ENCODE assay signal across 14 cellular contexts in genomic region chr19:54573330-54573872, GRCh38. TPM values are rescaled to one million over a fixed set of nuclear protein-coding genes. Genes with fewer than 3 reads are reported as not detected.
DNase-seq lines count a peak whose midpoint lies in the region; ATAC-seq, FAIRE-seq and TF ChIP-seq lines count a peak whose summit lies in the region.
"Had no signal": no experiment of that assay in that cellular context is flagged by ENCODE, and none has a peak within 500 bp of the region (broad histone marks: within the 10 kb centered on the region; RNA-seq: fewer than 3 reads in every experiment).

Gene LILRA2 (plus strand): TSS chr19:54573790. CDS start chr19:54573879, 89 bp downstream.

- in situ Hi-C loops in K562 (cut with MboI): no loop called here

- intact Hi-C loops in K562 (cut with micrococcal nuclease): no loop called here

- no peaks in the 10 kb centered on the region for H3K36me3 Mint-ChIP-seq in natural killer cell treated with Interleukin-12 subunit alpha and Interleukin-12 subunit beta and Interleukin-15 and Interleukin-18, amount 100 ng/mL, for 72 hours
- no peaks in the 10 kb centered on the region for H3K36me3 Mint-ChIP-seq in mesothelial cell of epicardium

- no peak within 1 kb of the TSS for H3K4me3 ChIP-seq in K562

- H3K4me1 ChIP-seq in K562 (replicated peaks in 1 of 2; ENCODE audit: control insufficient read depth in 2 of 2, insufficient read depth in 2 of 2, low read length in 2 of 2): peaks cover 11 to 18% of the 10 kb centered on the region in 2 experiments

- DNase-seq in GM12892 (ENCODE audit: insufficient read length) (peak; percentile 49), K562 (ENCODE audit: extremely low read depth in 1 of 4, low spot score in 3 of 4) (no peak), mesothelial cell of epicardium (ENCODE audit: low spot score in 2 of 2, unreplicated experiment in 2 of 2) (no peak), cerebellar nuclear complex (lab: John Stamatoyannopoulos, UW) (no peak), NCI-H1436 (lab: John Stamatoyannopoulos, UW) (no peak)
- DNase-seq in natural killer cell treated with Interleukin-12 subunit alpha and Interleukin-12 subunit beta and Interleukin-15 and Interleukin-18, amount 100 ng/mL, for 72 hours (ENCODE audit: low spot score): no peak
- no peak for DNase-seq in stimulated activated CD4-positive, alpha-beta T cell treated with anti-CD3 and anti-CD28 coated beads, Interleukin-2, amount 100 ng/mL, for 48 hours
- DNase-seq: activated naive CD4-positive, alpha-beta T cell treated with Interleukin-2 at 50 U/mL for 16 hours; COR-L47; NCI-H187; SHP77 treated with DMSO at 0.1 percent for 48 hours had no signal

- H3K27me3 Mint-ChIP-seq in natural killer cell treated with Interleukin-12 subunit alpha and Interleukin-12 subunit beta and Interleukin-15 and Interleukin-18, amount 100 ng/mL, for 72 hours: peaks cover 0 to 14% of the 10 kb centered on the region in 2 donors
- no peaks in the 10 kb centered on the region for H3K27me3 Mint-ChIP-seq in mesothelial cell of epicardium (ENCODE audit: low read depth)

- peak within 1 kb of the TSS; percentile 74 for H3K4me2 ChIP-seq in K562 (ENCODE audit: insufficient read depth, low read length)

- CTCF ChIA-PET in K562 (lab: Yijun Ruan, JAX; ENCODE audit: low intra/inter-chr PET ratio): no interaction called here

- H3K4me1 Mint-ChIP-seq in natural killer cell treated with Interleukin-12 subunit alpha and Interleukin-12 subunit beta and Interleukin-15 and Interleukin-18, amount 100 ng/mL, for 72 hours (ENCODE audit: low read depth in 2 of 2): peaks cover 19% of the 10 kb centered on the region in 2 donors
- H3K4me1 Mint-ChIP-seq in mesothelial cell of epicardium: no peaks in the 10 kb centered on the region

- BruUV-seq in K562 (replicated peaks; lab: Mats Ljungman, UMichigan): no TSS peak

- 13% methylated on average over 8 of the region's 10 CpGs for WGBS in K562 (ENCODE audit: insufficient coverage, low coverage, missing lambda C conversion rate)

- H3K27ac Mint-ChIP-seq in natural killer cell treated with Interleukin-12 subunit alpha and Interleukin-12 subunit beta and Interleukin-15 and Interleukin-18, amount 100 ng/mL, for 72 hours: peak within 1 kb of the TSS in 1 of 2 donors; percentile 62
- H3K27ac Mint-ChIP-seq in mesothelial cell of epicardium: no peak within 1 kb of the TSS

- no peaks in the 10 kb centered on the region for H4K20me1 ChIP-seq in K562 (replicated peaks; ENCODE audit: control insufficient read depth, insufficient read depth, low read length)

- POLR2A ChIA-PET in K562 (lab: Yijun Ruan, JAX): interaction anchor here (0.5 to 0.6 kb wide), 2 partner anchors 276 to 977 kb away, joined by 3 read pairs; no protein-coding TSS in a partner anchor

- H2AFZ ChIP-seq in K562 (ENCODE audit: low read depth, low read length): peak within 1 kb of the TSS; percentile 91

- FAIRE-seq in GM12892 (lab: Jason Lieb, UNC) (no peak), K562 (lab: Jason Lieb, UNC) (no peak)

- ATAC-seq in HG03432 (IDR thresholded peaks at IDR 0.05; ENCODE audit: unreplicated experiment): peak; percentile 53
- peak; percentile 49 for ATAC-seq in K562
- ATAC-seq in natural killer cell treated with Interleukin-12 subunit alpha and Interleukin-12 subunit beta and Interleukin-15 and Interleukin-18, amount 100 ng/mL, for 72 hours: peak; percentile 67 to 76
- ATAC-seq: HCT116 had no signal

- no peaks in the 10 kb centered on the region for H3K79me2 ChIP-seq in K562 (ENCODE audit: control insufficient read depth, insufficient read depth, low read length)

- H3K36me3 ChIP-seq in K562 (ENCODE audit: control insufficient read depth, insufficient read depth, low read length): no peaks in the 10 kb centered on the region

- H3K27ac ChIP-seq in K562 (ENCODE audit: extremely low read depth, low read depth, low read length): peak within 1 kb of the TSS; percentile 60; the same call in 1 of the 3 replicates

- no peak for TF ChIP-seq EP300 in K562 (IDR thresholded peaks at IDR 0.05; ENCODE audit: low read length)

- no peaks in the 10 kb centered on the region for H3K9me3 Mint-ChIP-seq in natural killer cell treated with Interleukin-12 subunit alpha and Interleukin-12 subunit beta and Interleukin-15 and Interleukin-18, amount 100 ng/mL, for 72 hours
- H3K9me3 Mint-ChIP-seq in mesothelial cell of epicardium: peaks cover 48% of the 10 kb centered on the region

- peak within 1 kb of the TSS in 1 of 2 experiments; percentile 49; a peak in 1 of 4 replicates for H3K9ac ChIP-seq in K562 (ENCODE audit: insufficient read depth in 1 of 2, low read depth in 2 of 2, low read length in 2 of 2)

- no peaks in the 10 kb centered on the region for H3K9me3 ChIP-seq in K562 (replicated peaks; ENCODE audit: control insufficient read depth, insufficient read depth, low read depth, low read length)

- H3K27me3 ChIP-seq in K562 (ENCODE audit: control insufficient read depth in 2 of 2, insufficient read depth in 2 of 2, low read length in 2 of 2): peaks cover 3 to 7% of the 10 kb centered on the region in 2 experiments; a peak in 3 of 5 replicates

- no peaks in the 10 kb centered on the region for H3K9me1 ChIP-seq in K562 (ENCODE audit: control insufficient read depth, insufficient read depth, low read length)

- TF ChIP-seq POLR2A in GM12892 (IDR thresholded peaks at IDR 0.05; ENCODE audit: low read depth, low read length) (no peak), K562 (conservative IDR thresholded peaks at IDR 0.05) (no peak)

- TF ChIP-seq CTCF in K562 (IDR thresholded peaks at IDR 0.05 in 2 of 3, conservative IDR thresholded peaks at IDR 0.05 in 1 of 3; ENCODE audit: insufficient read depth in 2 of 3, low read depth in 1 of 3, low read length in 3 of 3) (no peak), mesothelial cell of epicardium (IDR thresholded peaks at IDR 0.05; ENCODE audit: unreplicated experiment) (no peak)

- no peak within 1 kb of the TSS for H3K4me3 Mint-ChIP-seq in natural killer cell treated with Interleukin-12 subunit alpha and Interleukin-12 subunit beta and Interleukin-15 and Interleukin-18, amount 100 ng/mL, for 72 hours
- no peak within 1 kb of the TSS for H3K4me3 Mint-ChIP-seq in mesothelial cell of epicardium

- TF ChIP-seq RAD21 in K562 (CRISPR knock-in tag; conservative IDR thresholded peaks at IDR 0.05 in 1 of 2, IDR thresholded peaks at IDR 0.05 in 1 of 2): no peak

TF ChIP-seq in K562, 482 proteins besides CTCF, POLR2A, EP300 and RAD21 (continues in another document):
- no peak for TF ChIP-seq ZNF592 (IDR thresholded peaks at IDR 0.05)
- no peak for TF ChIP-seq GTF2F1 (IDR thresholded peaks at IDR 0.05; ENCODE audit: low read depth, low read length)
- TF ChIP-seq CC2D1A (IDR thresholded peaks at IDR 0.05): no peak
- no peak for TF ChIP-seq ZNF785 (CRISPR knock-in tag; IDR thresholded peaks at IDR 0.05)
- no peak for TF ChIP-seq FOXA1 (IDR thresholded peaks at IDR 0.05; ENCODE audit: borderline replicate concordance)

RNA-seq across cellular contexts. Expression of gene LILRA2, which starts in this region (rescaled TPM):
- polyA plus RNA-seq in GM12892 (2012; ENCODE audit: missing spikeins): 0.93 TPM
- 1.7 and 4.3 TPM in 2 replicates for total RNA-seq in K562 (2011; cell fraction: chromatin; rRNA removed; ENCODE audit: low replicate concordance)
- total RNA-seq in K562 (2011; cell fraction: nucleolus; rRNA removed): 1.6 and 1.8 TPM in 2 replicates
- total RNA-seq in K562 (2011; cell fraction: nucleoplasm; rRNA removed): 1.6 and 2.1 TPM in 2 replicates
- total RNA-seq in K562 (2014; rRNA removed) (0.54 and 0.86 TPM in 2 replicates), K562 (2014; rRNA removed; fragmentation: Illumina TruSeq; extraction: Trizol) (0.77 and 0.91 TPM in 2 replicates), K562 (2015; rRNA removed; fragmentation: Illumina TruSeq; extraction: Trizol) (1.2 and 2.0 TPM in 2 replicates), K562 (2021) (2.1 TPM in 2 replicates), mesothelial cell of epicardium (not detected in 3 replicates)
- polyA plus RNA-seq in K562 (2011; rRNA removed) (0.96 and 1.3 TPM in 2 replicates), K562 (2014; fragmentation: Illumina TruSeq; extraction: Trizol) (1.7 and 1.8 TPM in 2 replicates), K562 (2014; fragmentation: Nextera tagmentation; extraction: Ambion mirVana) (under 1 TPM; 0.32 to 0.46 TPM), K562 (2014; rRNA removed) (1.5 and 1.8 TPM in 2 replicates)
- polyA plus RNA-seq in K562 (2011; cell fraction: cytosol; rRNA removed): 1.3 and 2.5 TPM in 2 replicates
- polyA plus RNA-seq in K562 (2011; cell fraction: nucleus; rRNA removed): 1.9 and 2.7 TPM in 2 replicates
- 2.4 and 32.4 TPM in 2 replicates for polyA plus RNA-seq in K562 (2012)
- 0.45 and 0.91 TPM in 2 replicates for polyA minus RNA-seq in K562 (2011; rRNA and poly(A)+ RNA removed)
- polyA minus RNA-seq in K562 (2011; cell fraction: cytosol; rRNA and poly(A)+ RNA removed): 1.1 TPM in 1 of 2 replicates, not detected in the other
- 0.89 and 1.1 TPM in 2 replicates for polyA minus RNA-seq in K562 (2011; cell fraction: nucleus; rRNA and poly(A)+ RNA removed)
- 1 to 10 TPM in 1 of 2 donors, not detected in 1; 2.5 TPM for total RNA-seq in natural killer cell treated with Interleukin-12 subunit alpha and Interleukin-12 subunit beta and Interleukin-15 and Interleukin-18, amount 100 ng/mL, for 72 hours
- total RNA-seq: myocyte had no signal
